Comparison of ENCODE assay signal across 5 cellular contexts in the genomic region with DNA sequence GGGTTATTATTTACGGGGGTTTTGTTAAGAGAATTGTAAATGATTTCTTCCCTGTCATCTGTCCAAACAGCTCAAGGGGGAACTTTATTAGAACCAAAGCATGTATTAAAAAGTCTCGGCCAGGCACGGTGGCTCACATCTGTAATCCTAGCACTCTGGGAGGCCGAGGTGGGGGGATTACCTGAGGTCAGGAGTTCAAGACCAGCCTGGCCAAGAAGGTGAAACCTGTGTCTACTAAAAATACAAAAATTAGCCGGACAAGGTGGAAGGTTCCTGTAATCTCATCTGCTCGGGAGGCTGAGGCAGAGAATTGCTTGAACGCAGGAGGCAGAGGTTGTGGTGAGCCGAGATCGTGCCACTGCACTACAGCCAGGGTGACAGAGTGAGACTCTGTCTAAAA.
A peak's percentile ranks its signal among the peaks of the same experiment; 100 is the strongest.
DNase-seq lines count a peak whose midpoint lies in the region; ATAC-seq and TF ChIP-seq lines count a peak whose summit lies in the region.
"Not testable (repeated sequence)": the region's sequence is repeated elsewhere in the genome, so short reads cannot be mapped to it uniquely, and the experiment has no call there.

No MANE protein-coding gene starts in this region.

- not testable (repeated sequence) for H3K36me3 ChIP-seq in right atrium auricular region, lower lobe of right lung, spleen

- not testable (repeated sequence) for TF ChIP-seq CTCF in right atrium auricular region (IDR thresholded peaks at IDR 0.05); lower lobe of right lung (IDR thresholded peaks at IDR 0.05); spleen (IDR thresholded peaks at IDR 0.05 in 8 of 11, conservative IDR thresholded peaks at IDR 0.05 in 3 of 11)

- not testable (repeated sequence) for H3K27ac ChIP-seq in right atrium auricular region, lower lobe of right lung, spleen

- peaks cover 54% of the 10 kb centered on the region for H3K9me3 Mint-ChIP-seq in activated CD8-positive, alpha-beta T cell treated with anti-CD3 and anti-CD28 coated beads, Interleukin-2, amount 10 ng/mL, durations not matched to agents 7 days and 5 days (ENCODE audit: insufficient read depth)

- not testable (repeated sequence) for ATAC-seq in activated CD8-positive, alpha-beta T cell treated with anti-CD3 and anti-CD28 coated beads, Interleukin-2, amount 10 ng/mL, durations not matched to agents 7 days and 5 days; lower lobe of right lung

- not testable (repeated sequence) for H3K27me3 ChIP-seq in right atrium auricular region; lower lobe of right lung (ENCODE audit: low read depth); spleen (replicated peaks in 1 of 7)

- not testable (repeated sequence) for H3K4me3 Mint-ChIP-seq in activated CD8-positive, alpha-beta T cell treated with anti-CD3 and anti-CD28 coated beads, Interleukin-2, amount 10 ng/mL, durations not matched to agents 7 days and 5 days

- CTCF ChIA-PET in activated CD8-positive, alpha-beta T cell treated with anti-CD3 and anti-CD28 coated beads, Interleukin-2, amount 10 ng/mL, durations not matched to agents 7 days and 5 days (lab: Charles Lee), result not testable (repeated sequence)

- H3K36me3 Mint-ChIP-seq in activated CD8-positive, alpha-beta T cell treated with anti-CD3 and anti-CD28 coated beads, Interleukin-2, amount 10 ng/mL, durations not matched to agents 7 days and 5 days (ENCODE audit: low read depth), result not testable (repeated sequence)

- not testable (repeated sequence) for H3K27me3 Mint-ChIP-seq in activated CD8-positive, alpha-beta T cell treated with anti-CD3 and anti-CD28 coated beads, Interleukin-2, amount 10 ng/mL, durations not matched to agents 7 days and 5 days (ENCODE audit: low read depth)

- not testable (repeated sequence) for H3K27ac Mint-ChIP-seq in activated CD8-positive, alpha-beta T cell treated with anti-CD3 and anti-CD28 coated beads, Interleukin-2, amount 10 ng/mL, durations not matched to agents 7 days and 5 days

- not testable (repeated sequence) for H3K4me1 Mint-ChIP-seq in activated CD8-positive, alpha-beta T cell treated with anti-CD3 and anti-CD28 coated beads, Interleukin-2, amount 10 ng/mL, durations not matched to agents 7 days and 5 days (ENCODE audit: low read depth)

- H3K9me3 ChIP-seq in right atrium auricular region (peaks cover 0 to 37% of the 10 kb centered on the region in 2 donors), lower lobe of right lung (peaks cover 31% of the 10 kb centered on the region), spleen (peaks cover 0 to 89% (median 70%) of the 10 kb centered on the region in 8 donors)

- H3K4me3 ChIP-seq in right atrium auricular region, lower lobe of right lung, spleen: not testable (repeated sequence)

- not testable (repeated sequence) for H3K4me1 ChIP-seq in right atrium auricular region, lower lobe of right lung, spleen

- intact Hi-C loops in lower lobe of right lung (cut with DNase I); posterior vena cava (cut with DNase I); spleen (cut with DNase I; ENCODE audit: low total_unique reads): not testable (repeated sequence)

- WGBS in spleen, 5 donors, result 62 to 73% (median 67%) methylated on average over 9 of the region's 9 CpGs

- POLR2A ChIA-PET in activated CD8-positive, alpha-beta T cell treated with anti-CD3 and anti-CD28 coated beads, Interleukin-2, amount 10 ng/mL, durations not matched to agents 7 days and 5 days (lab: Charles Lee), result not testable (repeated sequence)

- peak; percentile 18 for DNase-seq in activated CD8-positive, alpha-beta T cell treated with anti-CD3 and anti-CD28 coated beads, Interleukin-2, amount 10 ng/mL, durations not matched to agents 7 days and 5 days
- DNase-seq in right atrium auricular region (ENCODE audit: low spot score) (peak; percentile 59), lower lobe of right lung (peak; percentile 42), posterior vena cava (ENCODE audit: low spot score) (peak; percentile 80), spleen (peak; percentile 63)

- TF ChIP-seq POLR2A in spleen (IDR thresholded peaks at IDR 0.05), result not testable (repeated sequence)

Comparison
In these comparisons a context has a peak if more than half of its experiments do, and no peak if none do; other contexts are left out.
1. DNase-seq: peak in every context shown above with its lines; median percentile 80 in posterior vena cava; 63 in spleen; 59 in right atrium auricular region; 42 in lower lobe of right lung; 18 in activated CD8-positive, alpha-beta T cell treated with anti-CD3 and anti-CD28 coated beads, Interleukin-2, amount 10 ng/mL, durations not matched to agents 7 days and 5 days.